Comparison of ENCODE assay signal across 8 cellular contexts in the genomic region with DNA sequence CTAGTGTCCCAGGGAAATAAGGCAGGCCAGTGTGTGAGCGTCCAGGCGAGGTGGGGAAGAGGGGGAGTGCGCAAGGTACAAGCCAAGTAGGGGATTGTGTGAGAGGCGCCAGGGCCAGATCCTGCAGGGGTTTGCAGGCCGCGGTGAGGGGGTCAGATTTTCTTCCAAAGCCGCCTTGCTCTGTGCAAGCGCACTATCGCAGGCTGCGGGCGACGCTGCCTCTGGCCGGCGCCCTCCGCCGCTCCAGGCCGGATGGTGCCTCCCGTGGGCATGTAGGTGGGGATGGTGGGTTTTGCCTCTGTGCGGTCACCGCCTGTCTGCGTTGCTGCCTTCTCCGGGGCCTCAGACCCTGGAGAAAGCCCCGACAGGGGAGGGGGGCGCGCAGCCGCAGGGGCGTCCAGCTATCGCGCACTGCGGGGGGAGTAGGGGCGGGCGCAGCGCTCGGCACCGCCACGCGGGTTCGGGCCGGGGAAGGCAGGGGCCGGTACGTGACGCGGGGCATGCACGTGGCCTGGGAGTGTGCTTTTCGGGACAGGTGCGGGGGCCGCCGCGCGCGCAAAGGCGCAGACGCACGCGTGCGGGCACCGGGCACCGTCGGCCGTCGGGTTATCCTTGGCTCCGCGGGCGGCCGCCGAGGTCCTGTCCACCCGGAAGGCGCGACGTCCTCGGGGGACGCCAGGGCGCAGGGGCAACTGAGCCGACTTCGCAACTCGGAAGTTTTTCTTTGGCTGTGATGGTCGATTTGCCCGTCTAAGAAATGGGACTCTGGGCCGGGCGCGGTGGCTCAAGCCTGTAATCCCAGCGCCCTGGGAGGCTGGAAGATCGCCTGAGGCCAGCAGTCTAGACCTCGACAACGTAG. TPM values are rescaled to one million over a fixed set of nuclear protein-coding genes. Genes with fewer than 3 reads are reported as not detected.
A peak's percentile ranks its signal among the peaks of the same experiment; 100 is the strongest.
DNase-seq lines count a peak whose midpoint lies in the region; ATAC-seq and TF ChIP-seq lines count a peak whose summit lies in the region.

No MANE protein-coding gene starts in this region.

- H3K9me3 ChIP-seq in PC-3 (ENCODE audit: low read length) (no peaks in the 10 kb centered on the region), heart left ventricle (no peaks in the 10 kb centered on the region)

- ATAC-seq in PC-3 (0 out of 2 replicates have a peak, but pooled peaks have one; percentile 1), heart left ventricle (peak in 2 of 4 donors; percentile 7 to 9), GM19351 (IDR thresholded peaks at IDR 0.05; ENCODE audit: unreplicated experiment) (no peak)
- ATAC-seq in activated naive CD4-positive, alpha-beta T cell treated with anti-CD3 and anti-CD28 coated beads, Interleukin-2, amount 50 U/mL, for 72 hours: peak in 1 of 2 donors; percentile 12

- peaks cover 38% of the 10 kb centered on the region for H3K79me2 ChIP-seq in PC-3 (ENCODE audit: low read length)

- TF ChIP-seq CTCF in PC-3 (conservative IDR thresholded peaks at IDR 0.05; ENCODE audit: low read depth, low read length) (no peak), heart left ventricle (IDR thresholded peaks at IDR 0.05) (peak in 1 of 12 donors; percentile 21)

- 2 to 4% (median 3%) methylated on average over 57 to 85 of the region's 85 CpGs for WGBS in heart left ventricle, 4 donors

- peaks cover 19% of the 10 kb centered on the region; the same call in 1 of the 2 replicates for H3K36me3 ChIP-seq in PC-3 (ENCODE audit: low read depth, low read length)
- peaks cover 0 to 24% (median 10%) of the 10 kb centered on the region in 9 donors for H3K36me3 ChIP-seq in heart left ventricle

- POLR2A ChIA-PET in PC-3 (lab: Charles Lee; ENCODE audit: unreplicated experiment): interaction anchor here (0.5 to 0.6 kb wide), 2 partner anchors 14 to 118 kb away, joined by 3 to 4 read pairs; no protein-coding TSS in a partner anchor

- H3K4me1 ChIP-seq in PC-3 (ENCODE audit: insufficient read depth, low read length) (peaks cover 12% of the 10 kb centered on the region), heart left ventricle (peaks cover 0 to 38% (median 28%) of the 10 kb centered on the region in 12 donors)

- TF ChIP-seq POLR2A in heart left ventricle (IDR thresholded peaks at IDR 0.05): no peak

- H2AFZ ChIP-seq in PC-3 (ENCODE audit: low read length): peak overlapping the region; percentile 70

- CTCF ChIA-PET in PC-3 (lab: Charles Lee): interaction anchor here (0.8 kb wide), 1 partner anchor 82 kb away, joined by 6 read pairs; no protein-coding TSS in a partner anchor

- H3K4me3 ChIP-seq in GM08714 (ENCODE audit: low read length) (peak overlapping the region; percentile 70), PC-3 (ENCODE audit: low read length) (peak overlapping the region; percentile 68), heart left ventricle (peak overlapping the region; percentile 31 to 97 (median 66))

- H3K4me2 ChIP-seq in PC-3 (ENCODE audit: low read length): peak overlapping the region; percentile 80

- peaks cover 27% of the 10 kb centered on the region for H4K20me1 ChIP-seq in PC-3 (ENCODE audit: low read length)

- H3K9me2 ChIP-seq in PC-3 (replicated peaks; ENCODE audit: low read length): no peaks in the 10 kb centered on the region

- intact Hi-C loops in PC-3 (cut with micrococcal nuclease): no loop called here
- intact Hi-C loops in heart left ventricle (cut with DNase I): loop anchor here in 5 of 10 donors (1.0 to 10.0 kb wide), 8 partner anchors 37 to 293 kb away; partner anchors contain the start of genes USP7 (in 3 of the 5), PMM2 (in 1 of the 5) and TMEM186 (in 1 of the 5)
- intact Hi-C loops in posterior vena cava (cut with DNase I): loop anchor here in 1 of 2 donors (10.0 kb wide), 1 partner anchor 126 kb away; the partner anchor contains the start of gene USP7

- TSS peak; percentile 97 for BruUV-seq in PC-3 (replicated peaks; lab: Mats Ljungman, UMichigan)

- peak; percentile 12 for DNase-seq in PC-3
- DNase-seq in activated naive CD4-positive, alpha-beta T cell treated with anti-CD3 and anti-CD28 coated beads, Interleukin-2, amount 50 U/mL, for 72 hours (ENCODE audit: low spot score in 2 of 2): peak; percentile 45 to 73
- peak; percentile 40 to 78 (median 63) for DNase-seq in heart left ventricle
- DNase-seq in posterior vena cava (ENCODE audit: low spot score): peak; percentile 88
- no peak for DNase-seq in HuH-7.5 (ENCODE audit: low spot score)
- no peak for DNase-seq in NCI-H1092 (lab: John Stamatoyannopoulos, UW)

- H3K9me3 Mint-ChIP-seq in activated naive CD4-positive, alpha-beta T cell treated with anti-CD3 and anti-CD28 coated beads, Interleukin-2, amount 50 U/mL, for 72 hours: no peaks in the 10 kb centered on the region

- no peaks in the 10 kb centered on the region for H3F3A ChIP-seq in PC-3 (ENCODE audit: low read length, unreplicated experiment)

- H3K27ac ChIP-seq in PC-3 (ENCODE audit: low read length) (peak overlapping the region; percentile 29), heart left ventricle (peak overlapping the region; percentile 8 to 96 (median 90))

- peaks cover 29 to 34% of the 10 kb centered on the region in 2 donors for H3K36me3 Mint-ChIP-seq in activated naive CD4-positive, alpha-beta T cell treated with anti-CD3 and anti-CD28 coated beads, Interleukin-2, amount 50 U/mL, for 72 hours

- H3K9ac ChIP-seq in PC-3 (ENCODE audit: low read length): peak overlapping the region; percentile 84

- H3K27me3 ChIP-seq in PC-3 (ENCODE audit: low read length) (no peaks in the 10 kb centered on the region), heart left ventricle (no peaks in the 10 kb centered on the region)

- H3K27ac Mint-ChIP-seq in activated naive CD4-positive, alpha-beta T cell treated with anti-CD3 and anti-CD28 coated beads, Interleukin-2, amount 50 U/mL, for 72 hours: peak overlapping the region; percentile 84 to 98

RNA-seq across cellular contexts. Expression of gene HAPSTR1, which starts 1.1 kb away (rescaled TPM):
- 24.4 and 28.6 TPM in 2 replicates for total RNA-seq in PC-3 (2014; rRNA removed)
- 10 to 100 TPM; 48.9 to 52.7 TPM for total RNA-seq in activated naive CD4-positive, alpha-beta T cell treated with anti-CD3 and anti-CD28 coated beads, Interleukin-2, amount 50 U/mL, for 72 hours
- 10 to 100 TPM; 48.9 to 78.4 (median 62.5) TPM for total RNA-seq in heart left ventricle
- polyA plus RNA-seq in heart left ventricle: 10 to 100 TPM; 13.3 to 28.9 TPM
- 10 to 100 TPM; 63.9 to 65.7 TPM for total RNA-seq in posterior vena cava

Comparison
In these comparisons a context has a peak if more than half of its experiments do, and no peak if none do; other contexts are left out.
1. DNase-seq: peak in PC-3 (single experiment), activated naive CD4-positive, alpha-beta T cell treated with anti-CD3 and anti-CD28 coated beads, Interleukin-2, amount 50 U/mL, for 72 hours (2 of 2), heart left ventricle (5 of 5) and posterior vena cava (single experiment); none in HuH-7.5 (single experiment) and NCI-H1092 (single experiment).
2. Peak in every context shown above with its lines, with median percentiles within 50 percentile points of each other: H3K4me3 ChIP-seq.